ENCODE assay signal across 10 cellular contexts in the genomic region with DNA sequence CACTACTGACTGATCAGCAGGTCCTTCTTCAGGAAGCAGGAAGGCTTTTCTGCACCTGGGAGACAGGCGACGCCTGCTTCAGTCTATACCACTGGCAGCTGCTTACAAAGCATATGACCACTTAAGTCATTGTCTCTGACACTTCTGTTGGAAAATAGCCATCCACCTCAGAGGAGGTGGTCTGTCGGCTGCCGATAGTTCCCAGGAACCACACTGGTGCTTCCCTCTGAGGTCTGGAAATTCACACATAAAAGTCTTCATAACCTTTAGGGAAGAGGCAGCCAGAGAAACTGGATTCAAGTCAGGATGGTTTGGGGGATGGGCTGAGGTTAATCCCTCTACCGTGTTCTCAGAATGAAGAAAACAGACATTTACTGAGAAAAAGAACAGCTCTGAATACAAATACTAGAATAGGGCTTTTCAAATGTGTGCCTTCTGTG. TPM values are rescaled to one million over a fixed set of nuclear protein-coding genes. Genes with fewer than 3 reads are reported as not detected.
DNase-seq lines count a peak whose midpoint lies in the region; ATAC-seq and TF ChIP-seq lines count a peak whose summit lies in the region.
"Had no signal": no experiment of that assay in that cellular context is flagged by ENCODE, and none has a peak within 500 bp of the region (broad histone marks: within the 10 kb centered on the region; RNA-seq: fewer than 3 reads in every experiment).

No MANE protein-coding gene starts in this region.

- H2AFZ ChIP-seq in GM23248: peak overlapping the region; percentile 36
- H2AFZ ChIP-seq in OCI-LY7 (ENCODE audit: low read length): no peak overlapping the region

- intact Hi-C loops in OCI-LY7 (cut with micrococcal nuclease; ENCODE audit: unreplicated experiment): no loop called here

- BruUV-seq in OCI-LY7 (replicated peaks; lab: Mats Ljungman, UMichigan): no TSS peak

- peak overlapping the region; percentile 65 for H3K27ac ChIP-seq in GM23248
- H3K27ac ChIP-seq in coronary artery: peak overlapping the region; percentile 23 to 50
- H3K27ac ChIP-seq in rectal smooth muscle tissue (ENCODE audit: low read depth, low read length): peak overlapping the region; percentile 63
- H3K27ac ChIP-seq in OCI-LY7 (ENCODE audit: low read depth, low read length, poor library complexity, severe bottlenecking): no peak overlapping the region

- in situ Hi-C loops in GM23248 (cut with MboI): no loop called here

- H3K36me3 ChIP-seq in GM23248 (ENCODE audit: low read depth) (no peaks in the 10 kb centered on the region), rectal smooth muscle tissue (ENCODE audit: control insufficient read depth, insufficient read depth, low read length) (no peaks in the 10 kb centered on the region), OCI-LY7 (ENCODE audit: insufficient read depth, low read length) (no peaks in the 10 kb centered on the region)

- H3K9me2 ChIP-seq in GM23248 (ENCODE audit: insufficient read depth): no peaks in the 10 kb centered on the region
- H3K9me2 ChIP-seq in OCI-LY7 (ENCODE audit: insufficient read depth, low read length): no peaks in the 10 kb centered on the region

- WGBS in GM23248 (ENCODE audit: low coverage in 1 of 2, low lambda C conversion rate in 2 of 2, missing lambda C conversion rate in 2 of 2), 2 experiments: 26 to 33% methylated on average over 5 of the region's 5 CpGs

- POLR2A ChIA-PET in OCI-LY7 (lab: Charles Lee): interaction anchor here (1.7 kb wide), 1 partner anchor 74 kb away, joined by 3 read pairs; no protein-coding TSS in a partner anchor

- no peak overlapping the region for H3K4me3 ChIP-seq in GM23248
- no peak overlapping the region for H3K4me3 ChIP-seq in coronary artery
- H3K4me3 ChIP-seq in rectal smooth muscle tissue (ENCODE audit: low read length): no peak overlapping the region
- H3K4me3 ChIP-seq in OCI-LY7 (ENCODE audit: low read depth, low read length, poor library complexity, severe bottlenecking): no peak overlapping the region

- H3K4me1 ChIP-seq in GM23248 (ENCODE audit: insufficient read depth) (peaks cover 44% of the 10 kb centered on the region), rectal smooth muscle tissue (ENCODE audit: control insufficient read depth, insufficient read depth, low read length) (peaks cover 28% of the 10 kb centered on the region), OCI-LY7 (ENCODE audit: insufficient read depth, low read length, poor library complexity, severe bottlenecking) (peaks cover 27% of the 10 kb centered on the region)

- TF ChIP-seq CTCF in coronary artery (IDR thresholded peaks at IDR 0.05) (no peak), OCI-LY7 (conservative IDR thresholded peaks at IDR 0.05; ENCODE audit: low read length) (no peak)

- H3K9ac ChIP-seq in GM23248: peak overlapping the region; percentile 29; the same call in 1 of the 2 replicates
- H3K9ac ChIP-seq in rectal smooth muscle tissue (ENCODE audit: low read length): no peak overlapping the region

- peak; percentile 50 for DNase-seq in GM23248
- DNase-seq in NCI-H2107 treated with DMSO at 0.1 percent for 48 hours (lab: John Stamatoyannopoulos, UW; ENCODE audit: unreplicated experiment): peak; percentile 52
- no peak for DNase-seq in coronary artery (ENCODE audit: low spot score)
- no peak for DNase-seq in kidney glomerular epithelial cell (lab: John Stamatoyannopoulos, UW)
- DNase-seq in OCI-LY7 (ENCODE audit: low spot score): no peak
- no peak for DNase-seq in MV-4-11 (lab: John Stamatoyannopoulos, UW)
- DNase-seq: activated B cell treated with CpG ODN at 0.5 μM for 24 hours, DND-41 had no signal

- ATAC-seq in HG03159 (IDR thresholded peaks at IDR 0.05; ENCODE audit: unreplicated experiment): no peak

- H3K9me3 ChIP-seq in GM23248 (ENCODE audit: low read depth) (no peaks in the 10 kb centered on the region), OCI-LY7 (ENCODE audit: low read length) (no peaks in the 10 kb centered on the region)

- H3K27me3 ChIP-seq in GM23248 (replicated peaks; ENCODE audit: insufficient read depth) (no peaks in the 10 kb centered on the region), rectal smooth muscle tissue (ENCODE audit: control insufficient read depth, insufficient read depth, low read length) (no peaks in the 10 kb centered on the region)

- H3K4me2 ChIP-seq in GM23248 (ENCODE audit: unreplicated experiment) (peak overlapping the region; percentile 28), OCI-LY7 (ENCODE audit: low read length) (no peak overlapping the region)

- CTCF ChIA-PET in OCI-LY7 (lab: Charles Lee; ENCODE audit: unreplicated experiment): no interaction called here

- peaks cover 48% of the 10 kb centered on the region for H3F3A ChIP-seq in GM23248 (ENCODE audit: insufficient read depth)

- H3K79me2 ChIP-seq in GM23248 (ENCODE audit: insufficient read depth): no peaks in the 10 kb centered on the region
- H3K79me2 ChIP-seq in OCI-LY7 (ENCODE audit: insufficient read depth, low read depth, low read length): no peaks in the 10 kb centered on the region

- no peaks in the 10 kb centered on the region for H4K20me1 ChIP-seq in GM23248 (ENCODE audit: insufficient read depth)
- H4K20me1 ChIP-seq in OCI-LY7 (ENCODE audit: insufficient read depth, low read length): no peaks in the 10 kb centered on the region

RNA-seq across cellular contexts. Expression of gene SRP9, which starts 15.6 kb away (rescaled TPM):
- total RNA-seq in GM23248 (2014; rRNA removed; shearing (Covaris generic)): 321 and 446 TPM in 2 replicates
- 415 and 419 TPM in 2 replicates for polyA plus RNA-seq in GM23248 (2016; fragmentation: Nextera tagmentation; extraction: Ambion mirVana)
- total RNA-seq in OCI-LY7 (2014; rRNA removed; shearing (Covaris generic)): 182 and 221 TPM in 2 replicates
- 302 and 306 TPM in 2 replicates for total RNA-seq in OCI-LY7 (2022)

RNA-seq across cellular contexts. Expression of gene EPHX1, which starts 47.9 kb away (rescaled TPM):
- total RNA-seq in GM23248 (2014; rRNA removed; shearing (Covaris generic)): 18.2 and 21.9 TPM in 2 replicates
- polyA plus RNA-seq in GM23248 (2016; fragmentation: Nextera tagmentation; extraction: Ambion mirVana): 16.6 and 17.0 TPM in 2 replicates
- total RNA-seq in OCI-LY7 (2014; rRNA removed; shearing (Covaris generic)): 0.41 and 0.44 TPM in 2 replicates
- 0.89 and 1.3 TPM in 2 replicates for total RNA-seq in OCI-LY7 (2022)

Comparison
In these comparisons a context has a peak if more than half of its experiments do, and no peak if none do; other contexts are left out.
1. DNase-seq: peak in GM23248 (single experiment) and NCI-H2107 treated with DMSO at 0.1 percent for 48 hours (single experiment); none in coronary artery (single experiment), kidney glomerular epithelial cell (single experiment), OCI-LY7 (single experiment) and MV-4-11 (single experiment).